Comparison of ENCODE assay signal across 1 cellular context in the genomic region with DNA sequence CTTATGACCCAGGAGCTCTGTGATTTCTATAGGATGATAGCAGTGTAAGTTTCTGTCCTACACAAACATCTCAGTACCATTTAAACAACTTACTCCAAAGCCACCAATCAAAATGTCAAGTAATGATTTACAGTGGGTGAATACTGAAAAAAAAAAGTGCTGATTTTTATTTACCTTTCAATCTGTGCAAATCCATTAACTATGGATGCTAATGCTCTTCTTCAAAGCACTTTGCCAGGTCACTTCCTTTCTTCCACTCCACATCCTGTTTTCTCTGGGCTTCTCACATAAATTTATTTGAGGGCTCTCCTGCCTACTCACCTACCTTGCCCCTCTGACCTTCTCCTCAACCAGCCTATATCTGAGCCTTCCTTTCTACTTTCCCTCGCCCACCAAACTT.
A peak's percentile ranks its signal among the peaks of the same experiment; 100 is the strongest.
TF ChIP-seq lines count a peak whose summit lies in the region.

No MANE protein-coding gene starts in this region.

TF ChIP-seq in K562, 482 proteins besides CTCF, POLR2A, EP300 and RAD21 (continued from another document):
- TF ChIP-seq, protein P1, sequence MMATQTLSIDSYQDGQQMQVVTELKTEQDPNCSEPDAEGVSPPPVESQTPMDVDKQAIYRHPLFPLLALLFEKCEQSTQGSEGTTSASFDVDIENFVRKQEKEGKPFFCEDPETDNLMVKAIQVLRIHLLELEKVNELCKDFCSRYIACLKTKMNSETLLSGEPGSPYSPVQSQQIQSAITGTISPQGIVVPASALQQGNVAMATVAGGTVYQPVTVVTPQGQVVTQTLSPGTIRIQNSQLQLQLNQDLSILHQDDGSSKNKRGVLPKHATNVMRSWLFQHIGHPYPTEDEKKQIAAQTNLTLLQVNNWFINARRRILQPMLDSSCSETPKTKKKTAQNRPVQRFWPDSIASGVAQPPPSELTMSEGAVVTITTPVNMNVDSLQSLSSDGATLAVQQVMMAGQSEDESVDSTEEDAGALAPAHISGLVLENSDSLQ (IDR thresholded peaks at IDR 0.05): peak; percentile 67
- TF ChIP-seq XRCC5 (IDR thresholded peaks at IDR 0.05; ENCODE audit: low read depth, low read length) (no peak), MEIS2 (IDR thresholded peaks at IDR 0.05; ENCODE audit: partially characterized antibody) (peak; percentile 87), BCL6 (CRISPR knock-in tag; IDR thresholded peaks at IDR 0.05) (no peak)
